In genomic region chr1:64172458-64172983, GRCh38 we compare ENCODE assay signal across 11 cellular contexts. TPM values are rescaled to one million over a fixed set of nuclear protein-coding genes. Genes with fewer than 3 reads are reported as not detected.
A peak's percentile ranks its signal among the peaks of the same experiment; 100 is the strongest.
DNase-seq lines count a peak whose midpoint lies in the region; ATAC-seq and TF ChIP-seq lines count a peak whose summit lies in the region.
"Had no signal": no experiment of that assay in that cellular context is flagged by ENCODE, and none has a peak within 500 bp of the region (broad histone marks: within the 10 kb centered on the region; RNA-seq: fewer than 3 reads in every experiment).

No MANE protein-coding gene starts in this region.

- H3K27me3 Mint-ChIP-seq in nephron (ENCODE audit: low read depth): peaks cover 4% of the 10 kb centered on the region
- peaks cover 0 to 2% (median 0%) of the 10 kb centered on the region in 3 donors for H3K27me3 Mint-ChIP-seq in CD14-positive monocyte (ENCODE audit: low read depth in 3 of 3)

- H3K4me3 ChIP-seq in SJCRH30: no peak overlapping the region

- peaks cover 20% of the 10 kb centered on the region for H3K9me3 Mint-ChIP-seq in nephron
- H3K9me3 Mint-ChIP-seq in CD14-positive monocyte: peaks cover 0 to 3% (median 0%) of the 10 kb centered on the region in 7 donors

- intact Hi-C loops in CD14-positive monocyte (cut with micrococcal nuclease): no loop called here

- no peaks in the 10 kb centered on the region for H3K27me3 ChIP-seq in SJCRH30

- peak; percentile 30 for DNase-seq in HT-29 (ENCODE audit: low spot score)
- peak in 1 of 2 experiments; percentile 33 for DNase-seq in SJCRH30
- no peak for DNase-seq in activated effector memory CD4-positive, alpha-beta T cell treated with anti-CD3 and anti-CD28 coated beads, Interleukin-2, amount 50 U/mL, for 16 hours
- no peak for DNase-seq in CD14-positive monocyte (ENCODE audit: low spot score)
- DNase-seq in stimulated activated naive CD4-positive, alpha-beta T cell treated with Interleukin-2 at 50 U/mL for 16 hours (lab: John Stamatoyannopoulos, UW): no peak
- DNase-seq: activated CD8-positive, alpha-beta memory T cell treated with anti-CD3 and anti-CD28 coated beads for 24 hours had no signal

- no peaks in the 10 kb centered on the region for H3K9me3 ChIP-seq in SJCRH30 (replicated peaks)

- H3K4me3 Mint-ChIP-seq in nephron: peak overlapping the region in 2 of 3 experiments; percentile 21 to 53
- no peak overlapping the region for H3K4me3 Mint-ChIP-seq in CD14-positive monocyte

- TF ChIP-seq CTCF in nephron (IDR thresholded peaks at IDR 0.05; ENCODE audit: unreplicated experiment in 3 of 3): no peak
- no peak for TF ChIP-seq CTCF in CD14-positive monocyte (IDR thresholded peaks at IDR 0.05)

- H3K36me3 Mint-ChIP-seq in nephron (ENCODE audit: low read depth) (peaks cover 69% of the 10 kb centered on the region), CD14-positive monocyte (no peaks in the 10 kb centered on the region)

- no peaks in the 10 kb centered on the region for H3K36me3 ChIP-seq in SJCRH30

- H3K27ac Mint-ChIP-seq in nephron (peak overlapping the region; percentile 98 to 99 (median 99)), CD14-positive monocyte (no peak overlapping the region)

- H3K4me1 Mint-ChIP-seq in nephron: peaks cover 51% of the 10 kb centered on the region
- H3K4me1 Mint-ChIP-seq in CD14-positive monocyte: peaks cover 29% of the 10 kb centered on the region

- peaks cover 23% of the 10 kb centered on the region for H3K4me1 ChIP-seq in SJCRH30

- peak overlapping the region; percentile 24; the same call in 1 of the 2 replicates for H3K27ac ChIP-seq in SJCRH30

- ATAC-seq in GM21367 (IDR thresholded peaks at IDR 0.05; ENCODE audit: unreplicated experiment): peak; percentile 46
- no peak for ATAC-seq in GM18873 (IDR thresholded peaks at IDR 0.05; ENCODE audit: low FRiP score, unreplicated experiment)

RNA-seq across cellular contexts. Expression of gene UBE2U, which starts 30.9 kb away (rescaled TPM):
- total RNA-seq in HT-29 (2014; rRNA removed; shearing (Covaris generic)): not detected in 2 replicates
- total RNA-seq in SJCRH30 (2014; rRNA removed; shearing (Covaris generic)): not detected in 2 replicates
- not detected for polyA plus RNA-seq in CD14-positive monocyte
- total RNA-seq: posterior vena cava had no signal
- polyA plus RNA-seq: esophagus had no signal

Comparison
In these comparisons a context has a peak if more than half of its experiments do, and no peak if none do; other contexts are left out.
1. H3K27ac Mint-ChIP-seq: peak in nephron (3 of 3); none in CD14-positive monocyte (0 of 7).
2. H3K4me3 Mint-ChIP-seq: peak in nephron (2 of 3); none in CD14-positive monocyte (0 of 2).